In genomic region chr12:55715833-55716581, GRCh38 we compare ENCODE assay signal across 1 cellular context.
TF ChIP-seq lines count a peak whose summit lies in the region.

Gene BLOC1S1 (plus strand): TSS chr12:55716046. CDS start chr12:55716052, 6 bp downstream.

TF ChIP-seq in K562, 482 proteins besides CTCF, POLR2A, EP300 and RAD21 (continued from another document):
- TF ChIP-seq ZBTB26 (CRISPR knock-in tag; IDR thresholded peaks at IDR 0.05) (no peak), L3MBTL2 (IDR thresholded peaks at IDR 0.05) (peak; percentile 83)
TF ChIP-seq in K562: peak in this region for 168.
